ENCODE assay signal across 23 cellular contexts in the genomic region with DNA sequence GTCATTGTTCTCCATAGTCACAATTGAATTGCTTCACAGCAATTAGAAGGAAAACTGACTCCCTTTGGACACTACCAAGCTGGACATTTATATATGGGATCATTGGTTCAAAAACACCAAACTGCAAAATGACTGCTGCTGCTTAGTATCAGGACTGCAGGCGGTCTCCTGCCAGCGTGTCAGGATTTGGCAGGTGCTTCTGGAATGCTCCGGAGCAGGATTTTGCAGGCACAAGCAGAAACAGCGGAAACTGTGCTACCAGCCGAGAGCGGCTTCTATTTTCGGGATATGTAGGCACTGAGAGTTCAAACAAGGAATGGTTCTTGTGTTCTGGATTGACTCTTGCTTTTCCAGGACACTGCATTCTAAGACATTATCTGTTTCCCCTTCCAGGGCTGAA.
DNase-seq lines count a peak whose midpoint lies in the region; ATAC-seq and TF ChIP-seq lines count a peak whose summit lies in the region.
"Had no signal": no experiment of that assay in that cellular context is flagged by ENCODE, and none has a peak within 500 bp of the region (broad histone marks: within the 10 kb centered on the region; RNA-seq: fewer than 3 reads in every experiment).

No MANE protein-coding gene starts in this region.

- DNase-seq in cerebellar nuclear complex (lab: John Stamatoyannopoulos, UW) (peak; percentile 72 to 88), heart left ventricle (peak; percentile 42 to 77 (median 62)), neural crest cell (ENCODE audit: low read depth, low spot score) (no peak), activated gamma-delta T cell treated with Interleukin-2 at 50 U/mL for 16 hours (no peak), NCI-H226 (no peak), NCI-H2107 (lab: John Stamatoyannopoulos, UW) (no peak)
- no peak for DNase-seq in stimulated activated CD4-positive, alpha-beta T cell treated with anti-CD3 and anti-CD28 coated beads, Interleukin-12 subunit alpha, Interleukin-12 subunit beta, amount 100 ng/mL, for 4 hours
- DNase-seq: activated CD4-positive, alpha-beta T cell treated with anti-CD3 and anti-CD28 coated beads, Interleukin-2, amount 10 ng/mL, durations not matched to agents 7 days and 5 days; activated naive CD8-positive, alpha-beta T cell treated with anti-CD3 and anti-CD28 coated beads for 36 hours; effector memory CD4-positive, alpha-beta T cell; foreskin melanocyte; H9; NCI-H1092 treated with DMSO at 0.1 percent for 48 hours; NCI-H187 treated with DMSO at 0.1 percent for 48 hours; right lobe of liver; WERI-Rb-1 had no signal

- peaks cover 11% of the 10 kb centered on the region for H3K4me1 Mint-ChIP-seq in neural crest cell
- H3K4me1 Mint-ChIP-seq: activated CD4-positive, alpha-beta T cell treated with anti-CD3 and anti-CD28 coated beads, Interleukin-2, amount 10 ng/mL, durations not matched to agents 7 days and 5 days; activated naive CD8-positive, alpha-beta T cell treated with anti-CD3 and anti-CD28 coated beads for 36 hours had no signal

- H3K36me3 ChIP-seq in heart left ventricle (no peaks in the 10 kb centered on the region), stomach smooth muscle (ENCODE audit: control insufficient read depth in 2 of 2, insufficient read depth in 2 of 2, low read length in 2 of 2) (no peaks in the 10 kb centered on the region)
- H3K36me3 ChIP-seq: right lobe of liver, WERI-Rb-1 had no signal

- no peaks in the 10 kb centered on the region for H3K9me3 Mint-ChIP-seq in neural crest cell
- H3K9me3 Mint-ChIP-seq: activated CD4-positive, alpha-beta T cell treated with anti-CD3 and anti-CD28 coated beads, Interleukin-2, amount 10 ng/mL, durations not matched to agents 7 days and 5 days; activated naive CD8-positive, alpha-beta T cell treated with anti-CD3 and anti-CD28 coated beads for 36 hours; H9; stimulated activated naive CD8-positive, alpha-beta T cell treated with anti-CD3 and anti-CD28 coated beads, Interleukin-15, Interleukin-2, amounts not matched to agents 100 ng/mL and 50 ng/mL, for 24 hours had no signal

- H3K27me3 ChIP-seq in heart left ventricle (no peaks in the 10 kb centered on the region), stomach smooth muscle (ENCODE audit: control insufficient read depth in 1 of 2, insufficient read depth in 2 of 2, low read length in 2 of 2) (no peaks in the 10 kb centered on the region)
- H3K27me3 ChIP-seq: right lobe of liver had no signal

- H3K27me3 Mint-ChIP-seq in neural crest cell (ENCODE audit: low read depth): peaks cover 9% of the 10 kb centered on the region
- H3K27me3 Mint-ChIP-seq: activated naive CD8-positive, alpha-beta T cell treated with anti-CD3 and anti-CD28 coated beads for 36 hours; stimulated activated naive CD8-positive, alpha-beta T cell treated with anti-CD3 and anti-CD28 coated beads, Interleukin-15, Interleukin-2, amounts not matched to agents 100 ng/mL and 50 ng/mL, for 24 hours; type B pancreatic cell had no signal

- H3K9me3 ChIP-seq in heart left ventricle (no peaks in the 10 kb centered on the region), stomach smooth muscle (ENCODE audit: control insufficient read depth in 2 of 2, low read length in 2 of 2) (no peaks in the 10 kb centered on the region)
- H3K9me3 ChIP-seq: right lobe of liver had no signal

- H3K27ac ChIP-seq in heart left ventricle (peak overlapping the region in 2 of 12 donors; percentile 8 to 12), stomach smooth muscle (ENCODE audit: low read length) (peak overlapping the region; percentile 76)
- H3K27ac ChIP-seq: right lobe of liver, WERI-Rb-1 had no signal

- ATAC-seq in heart left ventricle: peak; percentile 84 to 93 (median 92)
- ATAC-seq: HepG2, right lobe of liver, SK-N-SH treated with all-trans-retinoic acid at 6 μM for 48 hours had no signal

- 37 to 50% (median 45%) methylated on average over 7 of the region's 7 CpGs for WGBS in heart left ventricle, 4 donors

- peak overlapping the region; percentile 30 for H3K27ac Mint-ChIP-seq in neural crest cell (ENCODE audit: unreplicated experiment)
- H3K27ac Mint-ChIP-seq: activated CD4-positive, alpha-beta T cell treated with anti-CD3 and anti-CD28 coated beads, Interleukin-2, amount 10 ng/mL, durations not matched to agents 7 days and 5 days; activated naive CD8-positive, alpha-beta T cell treated with anti-CD3 and anti-CD28 coated beads for 36 hours; CD14-positive monocyte; stimulated activated naive CD8-positive, alpha-beta T cell treated with anti-CD3 and anti-CD28 coated beads, Interleukin-15, Interleukin-2, amounts not matched to agents 100 ng/mL and 50 ng/mL, for 24 hours had no signal

- no peak for TF ChIP-seq CTCF in heart left ventricle (IDR thresholded peaks at IDR 0.05)
- no peak for TF ChIP-seq CTCF in neural crest cell (conservative IDR thresholded peaks at IDR 0.05)

- H3K4me3 ChIP-seq in heart left ventricle: no peak overlapping the region
- no peak overlapping the region for H3K4me3 ChIP-seq in stomach smooth muscle (ENCODE audit: low read length in 2 of 2)
- H3K4me3 ChIP-seq: lung, right lobe of liver had no signal

- H3K9ac ChIP-seq in stomach smooth muscle (ENCODE audit: low read length in 2 of 2): no peak overlapping the region

- intact Hi-C loops in heart left ventricle (cut with DNase I): no loop called here

- TF ChIP-seq POLR2A in heart left ventricle (IDR thresholded peaks at IDR 0.05): no peak

- H3K4me1 ChIP-seq in heart left ventricle (peaks cover 0 to 12% (median 5%) of the 10 kb centered on the region in 12 donors), stomach smooth muscle (ENCODE audit: control insufficient read depth, insufficient read depth, low read length) (peaks cover 17% of the 10 kb centered on the region)
- H3K4me1 ChIP-seq: right lobe of liver had no signal

- H3K36me3 Mint-ChIP-seq in neural crest cell (ENCODE audit: low read depth): no peaks in the 10 kb centered on the region
- H3K36me3 Mint-ChIP-seq: activated naive CD8-positive, alpha-beta T cell treated with anti-CD3 and anti-CD28 coated beads for 36 hours; CD14-positive monocyte; type B pancreatic cell had no signal

- no peak overlapping the region for H3K4me3 Mint-ChIP-seq in neural crest cell
- H3K4me3 Mint-ChIP-seq: activated CD4-positive, alpha-beta T cell treated with anti-CD3 and anti-CD28 coated beads, Interleukin-2, amount 10 ng/mL, durations not matched to agents 7 days and 5 days; activated naive CD8-positive, alpha-beta T cell treated with anti-CD3 and anti-CD28 coated beads for 36 hours; CD14-positive monocyte; H9; stimulated activated naive CD8-positive, alpha-beta T cell treated with anti-CD3 and anti-CD28 coated beads, Interleukin-15, Interleukin-2, amounts not matched to agents 100 ng/mL and 50 ng/mL, for 24 hours; type B pancreatic cell had no signal

Comparison
In these comparisons a context has a peak if more than half of its experiments do, and no peak if none do; other contexts are left out.
1. DNase-seq: peak in cerebellar nuclear complex (2 of 2) and heart left ventricle (5 of 5); none in neural crest cell (single experiment), activated gamma-delta T cell treated with Interleukin-2 at 50 U/mL for 16 hours (single experiment), NCI-H226 (single experiment), NCI-H2107 (single experiment) and stimulated activated CD4-positive, alpha-beta T cell treated with anti-CD3 and anti-CD28 coated beads, Interleukin-12 subunit alpha, Interleukin-12 subunit beta, amount 100 ng/mL, for 4 hours (single experiment).